In the genomic region with DNA sequence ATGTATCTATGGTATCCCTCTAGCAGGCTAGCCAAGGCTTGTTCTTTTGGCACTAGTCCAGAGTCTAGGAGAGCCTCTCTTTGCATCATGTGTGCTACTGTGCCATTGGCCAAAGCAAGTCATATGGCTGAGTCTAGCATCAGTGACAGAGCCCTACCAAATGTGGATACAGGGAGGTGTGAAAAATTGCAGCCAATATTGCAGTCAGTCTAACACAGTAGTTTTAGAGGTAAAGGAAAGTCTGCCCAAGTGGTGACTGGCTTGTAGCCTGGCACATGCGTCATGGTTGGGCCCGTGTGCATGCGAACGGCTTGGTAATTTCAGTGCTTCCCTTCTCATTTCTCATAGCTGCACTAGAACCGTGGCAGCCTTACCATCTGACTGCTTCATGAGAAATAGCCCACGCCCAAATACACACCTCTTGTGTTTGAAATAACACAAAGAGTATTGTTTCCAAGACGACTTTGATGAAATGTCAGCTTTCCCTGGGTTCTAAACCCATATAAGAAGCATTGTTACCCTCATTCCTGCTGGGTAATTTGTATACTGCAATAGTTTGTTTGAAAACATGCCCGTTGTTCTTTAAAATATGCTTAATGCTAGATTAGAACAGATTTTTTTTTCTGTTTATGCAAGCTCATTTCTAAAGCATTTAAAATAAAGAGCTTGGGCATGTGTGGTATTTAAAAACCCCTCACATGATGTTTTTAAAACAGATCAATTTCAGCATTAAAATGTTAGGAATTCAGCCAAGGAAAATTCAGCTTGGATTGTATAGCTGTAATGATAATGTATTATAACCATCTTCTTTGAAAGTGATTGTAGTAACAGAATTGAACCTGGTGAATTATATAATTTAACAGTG, we compare ENCODE assay signal across 16 cellular contexts.
DNase-seq lines count a peak whose midpoint lies in the region; ATAC-seq and TF ChIP-seq lines count a peak whose summit lies in the region.
"Had no signal": no experiment of that assay in that cellular context is flagged by ENCODE, and none has a peak within 500 bp of the region (broad histone marks: within the 10 kb centered on the region; RNA-seq: fewer than 3 reads in every experiment).

No MANE protein-coding gene starts in this region.

- peaks cover 31% of the 10 kb centered on the region for H3K4me1 ChIP-seq in psoas muscle
- H3K4me1 ChIP-seq: testis had no signal

- H3K36me3 ChIP-seq in psoas muscle (ENCODE audit: insufficient read depth in 1 of 2, low read depth in 1 of 2): no peaks in the 10 kb centered on the region

- ATAC-seq in psoas muscle: peak; percentile 21 to 72 (median 40)
- ATAC-seq in GM19397 (IDR thresholded peaks at IDR 0.05; ENCODE audit: unreplicated experiment): no peak
- ATAC-seq in GM18511 (IDR thresholded peaks at IDR 0.05; ENCODE audit: unreplicated experiment): no peak

- WGBS in psoas muscle, 3 donors: 59 to 89% (median 63%) methylated on average over 8 of the region's 8 CpGs

- no peaks in the 10 kb centered on the region for H3K27me3 ChIP-seq in psoas muscle (ENCODE audit: insufficient read depth in 3 of 3, low read length in 2 of 3)
- H3K27me3 ChIP-seq: testis had no signal

- no peak overlapping the region for H3K27ac ChIP-seq in psoas muscle
- H3K27ac ChIP-seq: 22Rv1, SK-N-MC, testis had no signal

- no peaks in the 10 kb centered on the region for H3K9me3 ChIP-seq in psoas muscle
- H3K9me3 ChIP-seq: testis had no signal

- DNase-seq in DMS 273 (lab: John Stamatoyannopoulos, UW; ENCODE audit: unreplicated experiment) (peak; percentile 71), DMS 273 treated with DMSO at 0.1 percent for 48 hours (lab: John Stamatoyannopoulos, UW) (no peak), NCI-H2171 treated with DMSO at 0.1 percent for 48 hours (lab: John Stamatoyannopoulos, UW) (peak; percentile 37), dedifferentiated amniotic fluid mesenchymal stem cell (ENCODE audit: extremely low spot score) (peak; percentile 67), psoas muscle (no peak), NCI-H1048 (lab: John Stamatoyannopoulos, UW) (no peak)
- DNase-seq: activated CD4-positive, alpha-beta T cell treated with anti-CD3 and anti-CD28 coated beads, Interleukin-2, amount 50 U/mL, for 48 hours; cerebellar nuclear complex; NCI-H1092; NCI-H226; stimulated activated CD4-positive, alpha-beta T cell treated with anti-CD3 and anti-CD28 coated beads, Interleukin-4, amount 100 ng/mL, for 4 hours; testis had no signal

- no peak for TF ChIP-seq CTCF in psoas muscle (IDR thresholded peaks at IDR 0.05)

- H3K4me3 ChIP-seq in psoas muscle: no peak overlapping the region
- H3K4me3 ChIP-seq: SK-N-MC, testis had no signal

- intact Hi-C loops in psoas muscle (cut with DNase I): loop anchor here in 1 of 2 donors (5.0 kb wide), 1 partner anchor 113 kb away; a partner anchor contains a TSS

Comparison
In these comparisons a context has a peak if more than half of its experiments do, and no peak if none do; other contexts are left out.
1. DNase-seq: peak in DMS 273 (single experiment), NCI-H2171 treated with DMSO at 0.1 percent for 48 hours (single experiment) and dedifferentiated amniotic fluid mesenchymal stem cell (single experiment); none in DMS 273 treated with DMSO at 0.1 percent for 48 hours (single experiment), psoas muscle (0 of 2) and NCI-H1048 (single experiment).
2. ATAC-seq: peak in psoas muscle (4 of 4); none in GM19397 (single experiment) and GM18511 (single experiment).